In genomic region chr2:234977228-234977679, GRCh38 we compare ENCODE assay signal across 27 cellular contexts. TPM values are rescaled to one million over a fixed set of nuclear protein-coding genes. Genes with fewer than 3 reads are reported as not detected.
DNase-seq lines count a peak whose midpoint lies in the region; ATAC-seq and TF ChIP-seq lines count a peak whose summit lies in the region.
"Had no signal": no experiment of that assay in that cellular context is flagged by ENCODE, and none has a peak within 500 bp of the region (broad histone marks: within the 10 kb centered on the region; RNA-seq: fewer than 3 reads in every experiment).

No MANE protein-coding gene starts in this region.

- intact Hi-C loops in breast epithelium (cut with DNase I; ENCODE audit: low total_unique reads) (no loop called here), mammary epithelial cell (cut with micrococcal nuclease) (no loop called here), stomach (cut with DNase I; ENCODE audit: low total_unique reads) (no loop called here), MCF 10A (cut with micrococcal nuclease) (no loop called here)

- CTCF ChIA-PET in mammary epithelial cell (lab: Charles Lee; ENCODE audit: low non-redundant PET) = interaction anchor here (0.8 kb wide), 1 partner anchor 287 kb away, joined by 7 read pairs; no protein-coding TSS in a partner anchor
- CTCF ChIA-PET in WTC11 (lab: Charles Lee) = no interaction called here
- CTCF ChIA-PET in MCF 10A (lab: Yijun Ruan, JAX) = interaction anchor here (0.7 kb wide), 1 partner anchor 52 kb away, joined by 3 read pairs; no protein-coding TSS in a partner anchor

- H3K27ac ChIP-seq in breast epithelium (peak overlapping the region; percentile 73 to 82), mammary epithelial cell (ENCODE audit: insufficient read depth, low read depth, low read length) (no peak overlapping the region), stomach (peak overlapping the region; percentile 86 to 89 (median 86))
- H3K27ac ChIP-seq: vagina had no signal

- H3K27me3 ChIP-seq in breast epithelium (no peaks in the 10 kb centered on the region), mammary epithelial cell (ENCODE audit: insufficient read depth, low read length) (no peaks in the 10 kb centered on the region), stomach (no peaks in the 10 kb centered on the region)
- H3K27me3 ChIP-seq: esophagus muscularis mucosa, testis, vagina had no signal

- in situ Hi-C loops in mammary epithelial cell (cut with MboI; ENCODE audit: low sequenced_read_pairs in 2 of 2) = no loop called here

- 37% methylated on average over 7 of the region's 12 CpGs for WGBS in mammary epithelial cell (ENCODE audit: low coverage, missing lambda C conversion rate)
- WGBS in stomach, 5 donors = 34 to 56% (median 44%) methylated on average over 12 of the region's 12 CpGs

- no peak overlapping the region for H3K4me2 ChIP-seq in mammary epithelial cell (ENCODE audit: insufficient read depth, low read depth, low read length)

- peaks cover 3% of the 10 kb centered on the region for H4K20me1 ChIP-seq in mammary epithelial cell (ENCODE audit: insufficient read depth, low read length)

- H3K27ac Mint-ChIP-seq in WTC11 (peak overlapping the region; percentile 52; the same call in 1 of the 2 replicates), MCF 10A (ENCODE audit: low read depth, unreplicated experiment) (no peak overlapping the region)
- no peak overlapping the region for H3K27ac Mint-ChIP-seq in activated T-helper 17 cell treated with anti-CD3 and anti-CD28 coated beads, Interleukin-2, amount 50 U/mL, for 72 hours
- H3K27ac Mint-ChIP-seq: memory B cell; stimulated activated effector memory CD8-positive, alpha-beta T cell treated with anti-CD3 and anti-CD28 coated beads, Interleukin-12 subunit alpha, Interleukin-12 subunit beta, amount 100 ng/mL, for 72 hours had no signal

- DNase-seq in breast epithelium (ENCODE audit: low spot score in 2 of 2) (peak in 1 of 2 donors; percentile 57), mammary epithelial cell (no peak), NCI-H2107 (lab: John Stamatoyannopoulos, UW) (peak; percentile 61), WTC11 (ENCODE audit: low spot score) (no peak), stomach (no peak), MCF 10A (ENCODE audit: unreplicated experiment) (no peak)
- no peak for DNase-seq in activated effector memory CD4-positive, alpha-beta T cell treated with anti-CD3 and anti-CD28 coated beads, Interleukin-2, amount 50 U/mL, for 16 hours
- DNase-seq: activated CD4-positive, alpha-beta T cell treated with anti-CD3 and anti-CD28 coated beads, Interleukin-2, amount 50 U/mL, for 48 hours; activated CD4-positive, CD25-positive, alpha-beta regulatory T cell; activated CD8-positive, alpha-beta memory T cell treated with anti-CD3 and anti-CD28 coated beads, Interleukin-2, amount 50 U/mL, for 48 hours; Caco-2; effector CD4-positive, alpha-beta T cell; foreskin melanocyte; GOT3; KG1; left cardiac atrium; NCI-H774; nucleus accumbens; OCI-M1; SHP77 treated with DMSO at 0.1 percent for 48 hours; SW 1271; testis had no signal

- TF ChIP-seq POLR2A in breast epithelium (IDR thresholded peaks at IDR 0.05) (no peak), stomach (IDR thresholded peaks at IDR 0.05) (no peak)

- no peaks in the 10 kb centered on the region for H3K36me3 ChIP-seq in breast epithelium
- H3K36me3 ChIP-seq in mammary epithelial cell (ENCODE audit: insufficient read depth, low read length) = no peaks in the 10 kb centered on the region
- H3K36me3 ChIP-seq in stomach = no peaks in the 10 kb centered on the region
- H3K36me3 ChIP-seq: esophagus muscularis mucosa, vagina had no signal

- peaks cover 91% of the 10 kb centered on the region for H3K79me2 ChIP-seq in mammary epithelial cell (ENCODE audit: insufficient read depth, low read length)

- H3K9me3 Mint-ChIP-seq in WTC11 (peaks cover 10% of the 10 kb centered on the region), MCF 10A (ENCODE audit: unreplicated experiment) (no peaks in the 10 kb centered on the region)
- H3K9me3 Mint-ChIP-seq in activated T-helper 17 cell treated with anti-CD3 and anti-CD28 coated beads, Interleukin-2, amount 50 U/mL, for 72 hours = no peaks in the 10 kb centered on the region
- H3K9me3 Mint-ChIP-seq: memory B cell; stimulated activated effector memory CD8-positive, alpha-beta T cell treated with anti-CD3 and anti-CD28 coated beads, Interleukin-12 subunit alpha, Interleukin-12 subunit beta, amount 100 ng/mL, for 72 hours had no signal

- no peak for TF ChIP-seq EP300 in stomach (IDR thresholded peaks at IDR 0.05)

- H3K4me1 ChIP-seq in breast epithelium (peaks cover 6 to 27% of the 10 kb centered on the region in 2 donors), mammary epithelial cell (ENCODE audit: insufficient read depth, low read length) (peaks cover 60% of the 10 kb centered on the region), stomach (peaks cover 60 to 98% (median 83%) of the 10 kb centered on the region in 4 donors)

- no peak overlapping the region for H3K9ac ChIP-seq in mammary epithelial cell (ENCODE audit: insufficient read depth, low read length)

- peaks cover 18% of the 10 kb centered on the region for H3K36me3 Mint-ChIP-seq in WTC11
- no peaks in the 10 kb centered on the region for H3K36me3 Mint-ChIP-seq in activated T-helper 17 cell treated with anti-CD3 and anti-CD28 coated beads, Interleukin-2, amount 50 U/mL, for 72 hours (ENCODE audit: low read depth)
- H3K36me3 Mint-ChIP-seq in MCF 10A (ENCODE audit: insufficient read depth, unreplicated experiment) = peaks cover 4% of the 10 kb centered on the region
- H3K36me3 Mint-ChIP-seq: stimulated activated effector memory CD8-positive, alpha-beta T cell treated with anti-CD3 and anti-CD28 coated beads, Interleukin-12 subunit alpha, Interleukin-12 subunit beta, amount 100 ng/mL, for 72 hours had no signal

- H3K4me1 Mint-ChIP-seq in WTC11 (peaks cover 63% of the 10 kb centered on the region), MCF 10A (ENCODE audit: insufficient read depth, unreplicated experiment) (peaks cover 42% of the 10 kb centered on the region)
- H3K4me1 Mint-ChIP-seq in activated T-helper 17 cell treated with anti-CD3 and anti-CD28 coated beads, Interleukin-2, amount 50 U/mL, for 72 hours = no peaks in the 10 kb centered on the region
- H3K4me1 Mint-ChIP-seq: memory B cell; stimulated activated effector memory CD8-positive, alpha-beta T cell treated with anti-CD3 and anti-CD28 coated beads, Interleukin-12 subunit alpha, Interleukin-12 subunit beta, amount 100 ng/mL, for 72 hours had no signal

- H3K4me3 Mint-ChIP-seq in WTC11 = no peak overlapping the region
- H3K4me3 Mint-ChIP-seq in activated T-helper 17 cell treated with anti-CD3 and anti-CD28 coated beads, Interleukin-2, amount 50 U/mL, for 72 hours = no peak overlapping the region
- no peak overlapping the region for H3K4me3 Mint-ChIP-seq in MCF 10A (ENCODE audit: unreplicated experiment)
- H3K4me3 Mint-ChIP-seq: memory B cell; stimulated activated effector memory CD8-positive, alpha-beta T cell treated with anti-CD3 and anti-CD28 coated beads, Interleukin-12 subunit alpha, Interleukin-12 subunit beta, amount 100 ng/mL, for 72 hours had no signal

- H2AFZ ChIP-seq in mammary epithelial cell (ENCODE audit: low read depth, low read length) = no peak overlapping the region

- peak overlapping the region in 1 of 3 donors; percentile 12 for H3K4me3 ChIP-seq in breast epithelium
- no peak overlapping the region for H3K4me3 ChIP-seq in mammary epithelial cell (replicated peaks in 1 of 3; ENCODE audit: insufficient read depth in 1 of 3, low read depth in 2 of 3, low read length in 3 of 3)
- no peak overlapping the region for H3K4me3 ChIP-seq in stomach
- H3K4me3 ChIP-seq: esophagus muscularis mucosa, testis, vagina had no signal

- H3K27me3 Mint-ChIP-seq in WTC11 (ENCODE audit: low read depth) (no peaks in the 10 kb centered on the region), MCF 10A (ENCODE audit: insufficient read depth, unreplicated experiment) (no peaks in the 10 kb centered on the region)
- H3K27me3 Mint-ChIP-seq in activated T-helper 17 cell treated with anti-CD3 and anti-CD28 coated beads, Interleukin-2, amount 50 U/mL, for 72 hours = peaks cover 9% of the 10 kb centered on the region

- BruUV-seq in mammary epithelial cell (replicated peaks; lab: Mats Ljungman, UMichigan) = no TSS peak
- BruUV-seq in MCF 10A (replicated peaks; lab: Mats Ljungman, UMichigan) = no TSS peak

- dilution Hi-C loops in mammary epithelial cell (cut with HindIII; ENCODE audit: low sequenced_read_pairs) = no loop called here

- no peak for ATAC-seq in WTC11
- ATAC-seq in activated T-helper 17 cell treated with anti-CD3 and anti-CD28 coated beads, Interleukin-2, amount 50 U/mL, for 72 hours (replicated peaks) = no peak
- ATAC-seq: left cardiac atrium; stimulated activated effector memory CD8-positive, alpha-beta T cell treated with anti-CD3 and anti-CD28 coated beads, Interleukin-12 subunit alpha, Interleukin-12 subunit beta, amount 100 ng/mL, for 72 hours had no signal

- H3K9me3 ChIP-seq in breast epithelium (no peaks in the 10 kb centered on the region), mammary epithelial cell (replicated peaks; ENCODE audit: insufficient read depth, low read length) (peaks cover 6% of the 10 kb centered on the region), stomach (no peaks in the 10 kb centered on the region)
- H3K9me3 ChIP-seq: esophagus muscularis mucosa, testis, vagina had no signal

- no peak for TF ChIP-seq CTCF in breast epithelium (IDR thresholded peaks at IDR 0.05)
- no peak for TF ChIP-seq CTCF in mammary epithelial cell (conservative IDR thresholded peaks at IDR 0.05 in 1 of 2, IDR thresholded peaks at IDR 0.05 in 1 of 2; ENCODE audit: extremely low read depth in 1 of 2, insufficient read depth in 1 of 2, low read depth in 1 of 2, low read length in 2 of 2)
- no peak for TF ChIP-seq CTCF in WTC11 (IDR thresholded peaks at IDR 0.05)
- no peak for TF ChIP-seq CTCF in stomach (IDR thresholded peaks at IDR 0.05)
- TF ChIP-seq CTCF in MCF 10A (IDR thresholded peaks at IDR 0.05; ENCODE audit: unreplicated experiment) = no peak

- POLR2A ChIA-PET in WTC11 (lab: Charles Lee) = interaction anchor here (1.0 kb wide), 1 partner anchor 9 kb away, joined by 5 read pairs; no protein-coding TSS in a partner anchor
- POLR2A ChIA-PET in MCF 10A (lab: Yijun Ruan, JAX) = interaction anchor here (0.6 to 6.4 kb wide), 4 partner anchors 12 to 50 kb away, joined by 3 to 56 read pairs (median 6); no protein-coding TSS in a partner anchor

RNA-seq across cellular contexts. Expression of gene SH3BP4, which starts 25.4 kb away (rescaled TPM):
- total RNA-seq in breast epithelium (10 to 100 TPM; 28.5 to 73.6 (median 44.2) TPM), mammary epithelial cell (10 to 100 TPM; 54.6 to 63.0 TPM), WTC11 (2021) (31.1 to 44.4 TPM (median 32.6 TPM) in 3 replicates), stomach (10 to 100 TPM; 12.8 to 54.0 (median 41.5) TPM), MCF 10A (2022) (57.6 and 59.7 TPM in 2 replicates)
- polyA plus RNA-seq in mammary epithelial cell (36.8 TPM), stomach (10 to 100 TPM; 10.2 to 20.0 (median 17.6) TPM)
- polyA minus RNA-seq in mammary epithelial cell = 66.1 TPM
- not detected for total RNA-seq in activated T-helper 17 cell treated with anti-CD3 and anti-CD28 coated beads, Interleukin-2, amount 50 U/mL, for 72 hours

Comparison
In these comparisons a context has a peak if more than half of its experiments do, and no peak if none do; other contexts are left out.
1. RNA of gene SH3BP4, which starts 25.4 kb away (total RNA-seq): 54.6 to 63.0 TPM in mammary epithelial cell, 57.6 to 59.7 TPM in MCF 10A, 31.1 to 44.4 TPM in WTC11, 28.5 to 73.6 TPM in breast epithelium and 12.8 to 54.0 TPM in stomach; not detected in activated T-helper 17 cell treated with anti-CD3 and anti-CD28 coated beads, Interleukin-2, amount 50 U/mL, for 72 hours; every median in the first group is over 10 times any median in the second.